Comparison of ENCODE assay signal across 8 cellular contexts in genomic region chr4:83009529-83009928, GRCh38. TPM values are rescaled to one million over a fixed set of nuclear protein-coding genes. Genes with fewer than 3 reads are reported as not detected.
DNase-seq lines count a peak whose midpoint lies in the region; ATAC-seq and TF ChIP-seq lines count a peak whose summit lies in the region.

No MANE protein-coding gene starts in this region.

- peak overlapping the region; percentile 99 for H3K4me3 ChIP-seq in GM12865 (ENCODE audit: low read depth, low read length)
- peak overlapping the region; percentile 76 to 80 for H3K4me3 ChIP-seq in Panc1 (ENCODE audit: low read depth in 2 of 2, low read length in 2 of 2)
- H3K4me3 ChIP-seq in psoas muscle, result peak overlapping the region; percentile 87

- ATAC-seq in Panc1 (no peak), psoas muscle (no peak), HG03457 (IDR thresholded peaks at IDR 0.05; ENCODE audit: unreplicated experiment) (no peak)

- no peak for TF ChIP-seq POLR2A in erythroblast (IDR thresholded peaks at IDR 0.05; ENCODE audit: low read length)

- BruUV-seq in Panc1 (replicated peaks; lab: Mats Ljungman, UMichigan), result TSS peak; percentile 52

- H3K36me3 ChIP-seq in Panc1 (ENCODE audit: control insufficient read depth, insufficient read depth, low read length), result no peaks in the 10 kb centered on the region; the same call in 1 of the 2 replicates
- H3K36me3 ChIP-seq in psoas muscle (ENCODE audit: insufficient read depth in 1 of 2, low read depth in 1 of 2), result no peaks in the 10 kb centered on the region

- H3K27me3 ChIP-seq in Panc1 (ENCODE audit: control insufficient read depth, insufficient read depth, low read length) (no peaks in the 10 kb centered on the region), psoas muscle (ENCODE audit: insufficient read depth in 3 of 3, low read length in 2 of 3) (no peaks in the 10 kb centered on the region)

- 66 to 75% (median 67%) methylated on average over 3 of the region's 3 CpGs for WGBS in psoas muscle, 3 donors

- intact Hi-C loops in Panc1 (cut with micrococcal nuclease; ENCODE audit: unreplicated experiment) (no loop called here), psoas muscle (cut with DNase I) (no loop called here)

- CTCF ChIA-PET in Panc1 (lab: Charles Lee), result no interaction called here

- TF ChIP-seq CTCF in GM12865 (IDR thresholded peaks at IDR 0.05; ENCODE audit: insufficient read depth, low read depth, low read length, missing control alignments), result no peak
- TF ChIP-seq CTCF in Panc1 (IDR thresholded peaks at IDR 0.05), result no peak
- no peak for TF ChIP-seq CTCF in psoas muscle (IDR thresholded peaks at IDR 0.05)

- DNase-seq in GM12865 (ENCODE audit: low read depth) (no peak), Panc1 (ENCODE audit: low read depth, low spot score) (no peak), erythroblast (lab: John Stamatoyannopoulos, UW) (peak; percentile 26 to 58), psoas muscle (no peak), DMS79 treated with DMSO at 0.1 percent for 48 hours (lab: John Stamatoyannopoulos, UW) (no peak), globus pallidus (ENCODE audit: low spot score) (no peak), cerebellar cortex (ENCODE audit: low spot score) (no peak)

- H3K27ac ChIP-seq in Panc1 (ENCODE audit: low read length) (peak overlapping the region; percentile 70), psoas muscle (peak overlapping the region; percentile 83)

- in situ Hi-C loops in Panc1 (cut with HindIII; ENCODE audit: low pct_unique_long_range_greater_than_20kb, low sequenced_read_pairs), result no loop called here

- H3K4me1 ChIP-seq in Panc1 (ENCODE audit: control insufficient read depth, insufficient read depth, low read length) (peaks cover 9% of the 10 kb centered on the region; the same call in 1 of the 2 replicates), psoas muscle (peaks cover 22% of the 10 kb centered on the region)

- POLR2A ChIA-PET in Panc1 (lab: Charles Lee), result interaction anchor here (0.6 kb wide), 1 partner anchor 18 kb away, joined by 3 read pairs; no protein-coding TSS in a partner anchor

- H3K9me3 ChIP-seq in Panc1 (ENCODE audit: control insufficient read depth, insufficient read depth, low read depth, low read length) (no peaks in the 10 kb centered on the region), psoas muscle (no peaks in the 10 kb centered on the region)

RNA-seq across cellular contexts. Expression of gene LIN54, which starts 1.1 kb away (rescaled TPM):
- 14.5 TPM for total RNA-seq in Panc1 (2021; ENCODE audit: unreplicated experiment)
- 4.3 TPM for polyA plus RNA-seq in Panc1 (2012; ENCODE audit: insufficient read length)
- total RNA-seq in psoas muscle, result 10 to 100 TPM in 2 of 4 donors, 1 to 10 TPM in 2; 6.3 to 13.6 (median 9.6) TPM
- 10 to 100 TPM in 1 of 3 donors, 1 to 10 TPM in 2; 4.9 to 14.7 (median 5.0) TPM for polyA plus RNA-seq in psoas muscle

RNA-seq across cellular contexts. Expression of gene COPS4, which starts 25.5 kb away (rescaled TPM):
- 23.7 TPM for total RNA-seq in Panc1 (2021; ENCODE audit: unreplicated experiment)
- 26.8 TPM for polyA plus RNA-seq in Panc1 (2012; ENCODE audit: insufficient read length)
- 10 to 100 TPM; 51.2 to 71.7 (median 65.8) TPM for total RNA-seq in psoas muscle
- polyA plus RNA-seq in psoas muscle, result 10 to 100 TPM; 32.5 to 89.8 (median 42.6) TPM

Comparison
In these comparisons a context has a peak if more than half of its experiments do, and no peak if none do; other contexts are left out.
1. DNase-seq: peak in erythroblast (2 of 2); none in GM12865 (single experiment), Panc1 (single experiment), psoas muscle (0 of 2), DMS79 treated with DMSO at 0.1 percent for 48 hours (single experiment), globus pallidus (single experiment) and cerebellar cortex (single experiment).
2. Peak in every context shown above with its lines, with median percentiles within 50 percentile points of each other: H3K4me3 ChIP-seq.